ENCODE assay signal across 8 cellular contexts in the genomic region with DNA sequence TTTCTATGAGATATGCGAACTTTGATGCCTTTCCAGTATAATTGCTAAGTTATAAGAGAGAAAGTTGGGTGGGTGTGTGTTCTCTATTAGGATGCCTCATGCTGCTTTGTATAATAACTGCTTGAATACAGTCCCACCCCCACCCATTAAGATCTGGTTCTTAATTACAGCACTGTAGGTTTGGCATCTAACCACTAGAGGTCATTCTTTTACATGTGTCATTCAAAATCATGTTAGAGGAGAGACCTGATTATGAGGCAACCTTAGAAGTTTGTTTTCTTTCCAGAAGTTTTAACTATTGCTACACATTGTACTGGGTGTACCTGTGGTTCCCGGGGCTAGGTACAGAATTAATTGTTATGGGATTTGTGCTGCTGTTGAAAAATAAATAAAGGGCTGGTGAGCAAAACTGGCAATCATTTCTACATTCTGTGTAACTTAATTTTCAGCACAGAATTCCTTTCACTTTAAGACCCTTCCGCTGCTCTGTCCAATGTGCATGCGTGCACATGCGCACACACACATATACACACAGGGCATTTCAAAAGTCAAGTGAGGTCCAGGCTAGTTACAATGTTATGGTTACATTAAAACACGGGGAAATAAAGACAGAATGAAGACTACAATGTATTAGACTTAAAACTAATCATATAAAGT.
DNase-seq lines count a peak whose midpoint lies in the region; ATAC-seq and TF ChIP-seq lines count a peak whose summit lies in the region.

No MANE protein-coding gene starts in this region.

- no peaks in the 10 kb centered on the region for H3K27me3 ChIP-seq in HCT116 (ENCODE audit: insufficient read depth, low read length)
- no peaks in the 10 kb centered on the region for H3K27me3 ChIP-seq in esophagus squamous epithelium
- H3K27me3 ChIP-seq in psoas muscle (ENCODE audit: insufficient read depth in 3 of 3, low read length in 2 of 3), result no peaks in the 10 kb centered on the region

- WGBS in esophagus squamous epithelium, 2 donors, result 39 to 50% methylated on average over 6 of the region's 6 CpGs
- 47 to 59% (median 53%) methylated on average over 6 of the region's 6 CpGs for WGBS in psoas muscle, 3 donors

- no TSS peak for BruUV-seq in HCT116 (replicated peaks; lab: Mats Ljungman, UMichigan)

- H2AFZ ChIP-seq in HCT116 (ENCODE audit: low read depth, low read length, poor library complexity, severe bottlenecking), result no peak overlapping the region

- H3K27ac Mint-ChIP-seq in activated T-helper 2 cell treated with anti-CD3 and anti-CD28 coated beads, Interferon-gamma antibody, Interleukin-2, Interleukin-4, amounts not matched to agents 10 μg/mL and 5 μg/mL and 100 μg/mL, durations not matched to agents 14 hours and 24 hours and 36 hours, result no peak overlapping the region

- no peak overlapping the region for H3K27ac ChIP-seq in HCT116 (ENCODE audit: low read depth, low read length)
- H3K27ac ChIP-seq in esophagus squamous epithelium, result no peak overlapping the region
- no peak overlapping the region for H3K27ac ChIP-seq in psoas muscle

- intact Hi-C loops in HCT116 (cut with micrococcal nuclease), result no loop called here
- intact Hi-C loops in esophagus squamous epithelium (cut with DNase I), result no loop called here
- intact Hi-C loops in psoas muscle (cut with DNase I), result no loop called here
- intact Hi-C loops in activated T-helper 2 cell treated with anti-CD3 and anti-CD28 coated beads, Interferon-gamma antibody, Interleukin-2, Interleukin-4, amounts not matched to agents 10 μg/mL and 5 μg/mL and 100 μg/mL, durations not matched to agents 14 hours and 24 hours and 36 hours (cut with micrococcal nuclease), result loop anchor here (10.0 kb wide), 1 partner anchor 377 kb away; no protein-coding TSS in a partner anchor

- no peaks in the 10 kb centered on the region for H3K4me1 ChIP-seq in HCT116 (ENCODE audit: control insufficient read depth in 1 of 2, insufficient read depth in 2 of 2, low read length in 2 of 2)
- H3K4me1 ChIP-seq in esophagus squamous epithelium, result no peaks in the 10 kb centered on the region
- H3K4me1 ChIP-seq in psoas muscle, result no peaks in the 10 kb centered on the region

- H3K4me1 Mint-ChIP-seq in activated T-helper 2 cell treated with anti-CD3 and anti-CD28 coated beads, Interferon-gamma antibody, Interleukin-2, Interleukin-4, amounts not matched to agents 10 μg/mL and 5 μg/mL and 100 μg/mL, durations not matched to agents 14 hours and 24 hours and 36 hours (ENCODE audit: low read depth), result no peaks in the 10 kb centered on the region

- no peak overlapping the region for H3K9ac ChIP-seq in HCT116 (ENCODE audit: low read length)

- H3K4me2 ChIP-seq in HCT116 (ENCODE audit: low read length), result no peak overlapping the region

- DNase-seq in GM10248 (ENCODE audit: extremely low spot score), result peak; percentile 18
- DNase-seq in HCT116 (ENCODE audit: low read depth, low spot score), result peak; percentile 10
- peak; percentile 39 for DNase-seq in NCI-H748 treated with DMSO at 0.1 percent for 48 hours (lab: John Stamatoyannopoulos, UW)
- no peak for DNase-seq in esophagus squamous epithelium (lab: John Stamatoyannopoulos, UW)
- no peak for DNase-seq in psoas muscle
- DNase-seq in activated T-helper 2 cell treated with anti-CD3 and anti-CD28 coated beads, Interferon-gamma antibody, Interleukin-2, Interleukin-4, amounts not matched to agents 10 μg/mL and 5 μg/mL and 100 μg/mL, durations not matched to agents 14 hours and 24 hours and 36 hours (ENCODE audit: low spot score), result no peak
- DNase-seq in NCI-H2227 (lab: John Stamatoyannopoulos, UW; ENCODE audit: unreplicated experiment), result no peak

- RAD21 ChIA-PET in HCT116 (lab: Charles Lee; ENCODE audit: low non-redundant PET in 1 of 2, low total read pairs in 2 of 2, uncharacterized antibody in 2 of 2, unreplicated experiment in 2 of 2), result no interaction called here

- H3K36me3 ChIP-seq in HCT116 (ENCODE audit: control insufficient read depth in 1 of 2, insufficient read depth in 2 of 2, low read length in 2 of 2) (no peaks in the 10 kb centered on the region), esophagus squamous epithelium (no peaks in the 10 kb centered on the region), psoas muscle (ENCODE audit: insufficient read depth in 1 of 2, low read depth in 1 of 2) (no peaks in the 10 kb centered on the region)

- no peaks in the 10 kb centered on the region for H3K9me2 ChIP-seq in HCT116 (ENCODE audit: insufficient read depth)

- H3K9me3 Mint-ChIP-seq in activated T-helper 2 cell treated with anti-CD3 and anti-CD28 coated beads, Interferon-gamma antibody, Interleukin-2, Interleukin-4, amounts not matched to agents 10 μg/mL and 5 μg/mL and 100 μg/mL, durations not matched to agents 14 hours and 24 hours and 36 hours, result no peaks in the 10 kb centered on the region

- H4K20me1 ChIP-seq in HCT116 (ENCODE audit: insufficient read depth), result no peaks in the 10 kb centered on the region

- no peak for TF ChIP-seq POLR2A in HCT116 (IDR thresholded peaks at IDR 0.05; ENCODE audit: borderline replicate concordance, extremely low read depth, insufficient read depth, insufficient read length)
- TF ChIP-seq POLR2A in esophagus squamous epithelium (IDR thresholded peaks at IDR 0.05), result no peak

- no peaks in the 10 kb centered on the region for H3K79me2 ChIP-seq in HCT116 (ENCODE audit: insufficient read depth, low read length)

- H3K36me3 Mint-ChIP-seq in activated T-helper 2 cell treated with anti-CD3 and anti-CD28 coated beads, Interferon-gamma antibody, Interleukin-2, Interleukin-4, amounts not matched to agents 10 μg/mL and 5 μg/mL and 100 μg/mL, durations not matched to agents 14 hours and 24 hours and 36 hours (ENCODE audit: low read depth), result no peaks in the 10 kb centered on the region

- POLR2A ChIA-PET in GM10248 (lab: Yijun Ruan, JAX) (no interaction called here), HCT116 (lab: Charles Lee) (no interaction called here)

- H3K27me3 Mint-ChIP-seq in activated T-helper 2 cell treated with anti-CD3 and anti-CD28 coated beads, Interferon-gamma antibody, Interleukin-2, Interleukin-4, amounts not matched to agents 10 μg/mL and 5 μg/mL and 100 μg/mL, durations not matched to agents 14 hours and 24 hours and 36 hours (ENCODE audit: low read depth), result no peaks in the 10 kb centered on the region

- H3K9me3 ChIP-seq in HCT116 (ENCODE audit: control insufficient read depth in 1 of 2, insufficient read depth in 1 of 2, low read depth in 1 of 2, low read length in 2 of 2) (peaks cover 7 to 42% of the 10 kb centered on the region in 2 experiments; a peak in 2 of 4 replicates), esophagus squamous epithelium (no peaks in the 10 kb centered on the region), psoas muscle (no peaks in the 10 kb centered on the region)

- no peak overlapping the region for H3K4me3 ChIP-seq in HCT116 (replicated peaks in 1 of 2; ENCODE audit: low read depth in 1 of 2, low read length in 2 of 2)
- H3K4me3 ChIP-seq in esophagus squamous epithelium, result no peak overlapping the region
- H3K4me3 ChIP-seq in psoas muscle, result no peak overlapping the region

- CTCF ChIA-PET in GM10248 (lab: Yijun Ruan, JAX), result interaction anchor here (1.1 to 1.4 kb wide), 3 partner anchors 10 to 30 kb away, joined by 3 to 5 read pairs (median 3); no protein-coding TSS in a partner anchor
- CTCF ChIA-PET in HCT116 (lab: Charles Lee), result no interaction called here

- ATAC-seq in HCT116, result peak; percentile 71
- no peak for ATAC-seq in psoas muscle
- ATAC-seq in HG02763 (IDR thresholded peaks at IDR 0.05; ENCODE audit: unreplicated experiment), result no peak

- no peak overlapping the region for H3K4me3 Mint-ChIP-seq in activated T-helper 2 cell treated with anti-CD3 and anti-CD28 coated beads, Interferon-gamma antibody, Interleukin-2, Interleukin-4, amounts not matched to agents 10 μg/mL and 5 μg/mL and 100 μg/mL, durations not matched to agents 14 hours and 24 hours and 36 hours (ENCODE audit: low read depth)

- TF ChIP-seq RAD21 in HCT116 (IDR thresholded peaks at IDR 0.05; ENCODE audit: low read depth), result peak; percentile 36; the same call in 1 of the 2 replicates

- TF ChIP-seq CTCF in GM10248 (IDR thresholded peaks at IDR 0.05; ENCODE audit: control extremely low read depth, extremely low read depth, low read depth, missing control alignments) (peak; percentile 61), HCT116 (IDR thresholded peaks at IDR 0.05 in 2 of 3, conservative IDR thresholded peaks at IDR 0.05 in 1 of 3; ENCODE audit: borderline replicate concordance in 1 of 3, insufficient read depth in 1 of 3, low read depth in 2 of 3, low read length in 2 of 3) (peak; percentile 4 to 68 (median 44); a peak in 4 of 6 replicates), esophagus squamous epithelium (IDR thresholded peaks at IDR 0.05) (peak in 5 of 6 experiments; percentile 10 to 48 (median 25)), psoas muscle (IDR thresholded peaks at IDR 0.05) (peak; percentile 30)

TF ChIP-seq in HCT116, 20 proteins besides CTCF, POLR2A, EP300 and RAD21 (continues in another document):
- TF ChIP-seq JUND (IDR thresholded peaks at IDR 0.05) (no peak), ZFX (IDR thresholded peaks at IDR 0.05) (no peak), SP1 (IDR thresholded peaks at IDR 0.05; ENCODE audit: low read depth) (no peak), ELF1 (IDR thresholded peaks at IDR 0.05; ENCODE audit: borderline replicate concordance, low read depth) (no peak), SIN3A (IDR thresholded peaks at IDR 0.05; ENCODE audit: low read depth) (no peak)
- TF ChIP-seq, protein P1, sequence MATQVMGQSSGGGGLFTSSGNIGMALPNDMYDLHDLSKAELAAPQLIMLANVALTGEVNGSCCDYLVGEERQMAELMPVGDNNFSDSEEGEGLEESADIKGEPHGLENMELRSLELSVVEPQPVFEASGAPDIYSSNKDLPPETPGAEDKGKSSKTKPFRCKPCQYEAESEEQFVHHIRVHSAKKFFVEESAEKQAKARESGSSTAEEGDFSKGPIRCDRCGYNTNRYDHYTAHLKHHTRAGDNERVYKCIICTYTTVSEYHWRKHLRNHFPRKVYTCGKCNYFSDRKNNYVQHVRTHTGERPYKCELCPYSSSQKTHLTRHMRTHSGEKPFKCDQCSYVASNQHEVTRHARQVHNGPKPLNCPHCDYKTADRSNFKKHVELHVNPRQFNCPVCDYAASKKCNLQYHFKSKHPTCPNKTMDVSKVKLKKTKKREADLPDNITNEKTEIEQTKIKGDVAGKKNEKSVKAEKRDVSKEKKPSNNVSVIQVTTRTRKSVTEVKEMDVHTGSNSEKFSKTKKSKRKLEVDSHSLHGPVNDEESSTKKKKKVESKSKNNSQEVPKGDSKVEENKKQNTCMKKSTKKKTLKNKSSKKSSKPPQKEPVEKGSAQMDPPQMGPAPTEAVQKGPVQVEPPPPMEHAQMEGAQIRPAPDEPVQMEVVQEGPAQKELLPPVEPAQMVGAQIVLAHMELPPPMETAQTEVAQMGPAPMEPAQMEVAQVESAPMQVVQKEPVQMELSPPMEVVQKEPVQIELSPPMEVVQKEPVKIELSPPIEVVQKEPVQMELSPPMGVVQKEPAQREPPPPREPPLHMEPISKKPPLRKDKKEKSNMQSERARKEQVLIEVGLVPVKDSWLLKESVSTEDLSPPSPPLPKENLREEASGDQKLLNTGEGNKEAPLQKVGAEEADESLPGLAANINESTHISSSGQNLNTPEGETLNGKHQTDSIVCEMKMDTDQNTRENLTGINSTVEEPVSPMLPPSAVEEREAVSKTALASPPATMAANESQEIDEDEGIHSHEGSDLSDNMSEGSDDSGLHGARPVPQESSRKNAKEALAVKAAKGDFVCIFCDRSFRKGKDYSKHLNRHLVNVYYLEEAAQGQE (IDR thresholded peaks at IDR 0.05; ENCODE audit: low read depth), result no peak

Comparison
In these comparisons a context has a peak if more than half of its experiments do, and no peak if none do; other contexts are left out.
1. DNase-seq: peak in GM10248 (single experiment), HCT116 (single experiment) and NCI-H748 treated with DMSO at 0.1 percent for 48 hours (single experiment); none in esophagus squamous epithelium (single experiment), psoas muscle (0 of 2), activated T-helper 2 cell treated with anti-CD3 and anti-CD28 coated beads, Interferon-gamma antibody, Interleukin-2, Interleukin-4, amounts not matched to agents 10 μg/mL and 5 μg/mL and 100 μg/mL, durations not matched to agents 14 hours and 24 hours and 36 hours (single experiment) and NCI-H2227 (single experiment).
2. Peak in every context shown above with its lines, with median percentiles within 50 percentile points of each other: CTCF ChIP-seq.